In genomic region chr19:40530091-40530901, GRCh38 we compare ENCODE assay signal across 8 cellular contexts. TPM values are rescaled to one million over a fixed set of nuclear protein-coding genes. Genes with fewer than 3 reads are reported as not detected.
DNase-seq lines count a peak whose midpoint lies in the region; ATAC-seq, FAIRE-seq and TF ChIP-seq lines count a peak whose summit lies in the region.

No MANE protein-coding gene starts in this region.

- peak overlapping the region; percentile 86 for H3K4me2 ChIP-seq in GM23338
- no peak overlapping the region for H3K4me2 ChIP-seq in endothelial cell of umbilical vein (ENCODE audit: insufficient read depth, low read length)

- peak overlapping the region; percentile 67 for H3K4me3 Mint-ChIP-seq in GM23338

- peaks cover 18% of the 10 kb centered on the region for H3K4me1 Mint-ChIP-seq in GM23338

- no peaks in the 10 kb centered on the region for H3K9me1 ChIP-seq in endothelial cell of umbilical vein (replicated peaks; ENCODE audit: control insufficient read depth, extremely low read depth, insufficient read depth, low read length)

- H3K79me2 ChIP-seq in GM23338 (replicated peaks; ENCODE audit: insufficient read depth): no peaks in the 10 kb centered on the region
- H3K79me2 ChIP-seq in endothelial cell of umbilical vein (ENCODE audit: control insufficient read depth, insufficient read depth, low read length): no peaks in the 10 kb centered on the region

- H3K36me3 ChIP-seq in GM23338 (ENCODE audit: insufficient read depth): no peaks in the 10 kb centered on the region
- no peaks in the 10 kb centered on the region for H3K36me3 ChIP-seq in endothelial cell of umbilical vein (ENCODE audit: control insufficient read depth in 2 of 2, extremely low read depth in 1 of 2, insufficient read depth in 2 of 2, low read length in 2 of 2)

- DNase-seq in ACHN (peak; percentile 32), GM23338 (ENCODE audit: low spot score) (peak; percentile 83), T-helper 9 cell (peak; percentile 23), endothelial cell of umbilical vein (ENCODE audit: low read depth, low spot score) (no peak), skeletal muscle cell (ENCODE audit: low read depth) (no peak), A172 (ENCODE audit: low spot score) (no peak)

- intact Hi-C loops in endothelial cell of umbilical vein (cut with micrococcal nuclease): no loop called here

- TF ChIP-seq POLR2A in endothelial cell of umbilical vein (IDR thresholded peaks at IDR 0.05; ENCODE audit: low read depth, low read length): no peak

- no peak for FAIRE-seq in endothelial cell of umbilical vein (lab: Jason Lieb, UNC)

- peak overlapping the region; percentile 63 for H3K4me3 ChIP-seq in GM23338
- no peak overlapping the region for H3K4me3 ChIP-seq in endothelial cell of umbilical vein (replicated peaks in 1 of 3; ENCODE audit: insufficient read depth in 1 of 3, low read depth in 1 of 3, low read length in 3 of 3)
- peak overlapping the region; percentile 28 for H3K4me3 ChIP-seq in skeletal muscle cell (ENCODE audit: low read depth, low read length)

- H3K27me3 ChIP-seq in GM23338 (ENCODE audit: insufficient read depth) (peaks cover 3% of the 10 kb centered on the region; the same call in 1 of the 2 replicates), endothelial cell of umbilical vein (ENCODE audit: control insufficient read depth in 2 of 2, insufficient read depth in 2 of 2, low read length in 2 of 2) (no peaks in the 10 kb centered on the region)

- H3K36me3 Mint-ChIP-seq in GM23338 (ENCODE audit: low read depth): no peaks in the 10 kb centered on the region; the same call in 2 of the 3 replicates

- POLR2A ChIA-PET in endothelial cell of umbilical vein (lab: Charles Lee): no interaction called here

- H4K20me1 ChIP-seq in GM23338 (replicated peaks; ENCODE audit: insufficient read depth): no peaks in the 10 kb centered on the region
- no peaks in the 10 kb centered on the region for H4K20me1 ChIP-seq in endothelial cell of umbilical vein (replicated peaks; ENCODE audit: control insufficient read depth, extremely low read depth, insufficient read depth, low read length)

- H3K9ac ChIP-seq in endothelial cell of umbilical vein (replicated peaks; ENCODE audit: extremely low read depth, insufficient read depth, low read length): no peak overlapping the region

- peaks cover 4% of the 10 kb centered on the region; the same call in 2 of the 3 replicates for H3K9me3 Mint-ChIP-seq in GM23338

- peaks cover 26% of the 10 kb centered on the region for H3K27me3 Mint-ChIP-seq in GM23338 (ENCODE audit: insufficient read depth, low read depth, poor library complexity)

- peak overlapping the region; percentile 99; the same call in 1 of the 2 replicates for H2AFZ ChIP-seq in GM23338
- no peak overlapping the region for H2AFZ ChIP-seq in endothelial cell of umbilical vein (ENCODE audit: low read depth, low read length)

- H3K9me2 ChIP-seq in GM23338 (ENCODE audit: insufficient read depth): no peaks in the 10 kb centered on the region

- H3K9me3 ChIP-seq in endothelial cell of umbilical vein (replicated peaks; ENCODE audit: control insufficient read depth, insufficient read depth, low read length): no peaks in the 10 kb centered on the region

- H3F3A ChIP-seq in GM23338 (replicated peaks; ENCODE audit: low read depth): no peaks in the 10 kb centered on the region

- ATAC-seq in GM23338: peak; percentile 37
- no peak for ATAC-seq in GM21576 (IDR thresholded peaks at IDR 0.05; ENCODE audit: unreplicated experiment)
- no peak for ATAC-seq in HG03097 (IDR thresholded peaks at IDR 0.05; ENCODE audit: low FRiP score, unreplicated experiment)

- CTCF ChIA-PET in endothelial cell of umbilical vein (lab: Charles Lee): interaction anchor here (0.5 to 1.8 kb wide), 5 partner anchors 12 to 105 kb away, joined by 3 to 8 read pairs (median 3); no protein-coding TSS in a partner anchor

- BruUV-seq in endothelial cell of umbilical vein (replicated peaks; lab: Mats Ljungman, UMichigan): no TSS peak

- H3K27ac Mint-ChIP-seq in GM23338: no peak overlapping the region

- H3K4me1 ChIP-seq in GM23338 (ENCODE audit: insufficient read depth): peaks cover 11% of the 10 kb centered on the region
- H3K4me1 ChIP-seq in endothelial cell of umbilical vein (ENCODE audit: control insufficient read depth, extremely low read depth, insufficient read depth, low read length): no peaks in the 10 kb centered on the region

- dilution Hi-C loops in endothelial cell of umbilical vein (cut with MboI; ENCODE audit: extremely low pct_ligation_motif_present, low sequenced_read_pairs): no loop called here

- no peak overlapping the region for H3K27ac ChIP-seq in GM23338 (ENCODE audit: low read depth)
- no peak overlapping the region for H3K27ac ChIP-seq in endothelial cell of umbilical vein (ENCODE audit: insufficient read depth, low read depth, low read length)

- TF ChIP-seq CTCF in GM23338 (conservative IDR thresholded peaks at IDR 0.05; ENCODE audit: low read depth in 2 of 2) (peak; percentile 38 to 61), endothelial cell of umbilical vein (IDR thresholded peaks at IDR 0.05; ENCODE audit: extremely low read depth in 1 of 2, insufficient read depth in 1 of 2, low read depth in 1 of 2, low read length in 2 of 2) (peak in 1 of 2 donors; percentile 37)

- in situ Hi-C loops in ACHN (cut with HindIII; ENCODE audit: low pct_ligation_motif_present, low pct_unique_long_range_greater_than_20kb, low sequenced_read_pairs): no loop called here

TF ChIP-seq in GM23338, 12 proteins besides CTCF, POLR2A, EP300 and RAD21 (continues in another document):
- TF ChIP-seq ZNF331 (CRISPR knock-in tag; IDR thresholded peaks at IDR 0.05; ENCODE audit: low read depth): no peak
- no peak for TF ChIP-seq CREB1 (CRISPR knock-in tag; IDR thresholded peaks at IDR 0.05; ENCODE audit: low read depth)

TF ChIP-seq in endothelial cell of umbilical vein, 7 proteins besides CTCF, POLR2A, EP300 and RAD21:
- TF ChIP-seq POLR2AphosphoS5 (IDR thresholded peaks at IDR 0.05; ENCODE audit: insufficient read depth, low read depth, low read length): no peak
- TF ChIP-seq MYC (IDR thresholded peaks at IDR 0.05; ENCODE audit: low read depth, low read length): no peak
- no peak for TF ChIP-seq MAX (IDR thresholded peaks at IDR 0.05; ENCODE audit: insufficient read depth, insufficient read length)
- peak; percentile 25 for TF ChIP-seq EZH2 (IDR thresholded peaks at IDR 0.05; ENCODE audit: borderline replicate concordance, low read depth, low read length, severe bottlenecking)
- no peak for TF ChIP-seq FOS (IDR thresholded peaks at IDR 0.05; ENCODE audit: borderline replicate concordance, insufficient read depth, low read length)
TF ChIP-seq in endothelial cell of umbilical vein: peak in this region for 1.

RNA-seq across cellular contexts. Expression of gene SHKBP1, which starts 46.4 kb away (rescaled TPM):
- total RNA-seq in GM23338 (2014; rRNA removed; shearing (Covaris generic)): 60.0 and 63.2 TPM in 2 replicates
- polyA plus RNA-seq in GM23338 (2016; fragmentation: Nextera tagmentation; extraction: Ambion mirVana) (69.8 and 74.6 TPM in 2 replicates), endothelial cell of umbilical vein (113 and 171 TPM in 2 replicates)
- total RNA-seq in endothelial cell of umbilical vein: 100 and 106 TPM in 2 replicates
- polyA plus RNA-seq in endothelial cell of umbilical vein (2011; cell fraction: cytosol; rRNA removed): 67.5 and 75.3 TPM in 2 replicates
- polyA plus RNA-seq in endothelial cell of umbilical vein (2011; cell fraction: nucleus; rRNA removed): 115 and 165 TPM in 2 replicates
- polyA plus RNA-seq in endothelial cell of umbilical vein (2012): 90.1 and 118 TPM in 2 replicates
- polyA minus RNA-seq in endothelial cell of umbilical vein: 56.6 and 78.9 TPM in 2 replicates
- 72.2 TPM for polyA minus RNA-seq in endothelial cell of umbilical vein (2011; cell fraction: cytosol; rRNA and poly(A)+ RNA removed)
- polyA minus RNA-seq in endothelial cell of umbilical vein (2011; cell fraction: nucleus; rRNA and poly(A)+ RNA removed): 28.8 and 52.6 TPM in 2 replicates
- 43.8 and 70.2 TPM in 2 replicates for total RNA-seq in A172 (2014; rRNA removed; shearing (Covaris generic))

Comparison
In these comparisons a context has a peak if more than half of its experiments do, and no peak if none do; other contexts are left out.
1. DNase-seq: peak in ACHN (single experiment), GM23338 (single experiment) and T-helper 9 cell (single experiment); none in endothelial cell of umbilical vein (single experiment), skeletal muscle cell (single experiment) and A172 (single experiment).
2. H3K4me3 ChIP-seq: peak in GM23338 (single experiment) and skeletal muscle cell (single experiment); none in endothelial cell of umbilical vein (0 of 3).